In genomic region chr7:73811760-73812168, GRCh38 we compare ENCODE assay signal across 8 cellular contexts. TPM values are rescaled to one million over a fixed set of nuclear protein-coding genes. Genes with fewer than 3 reads are reported as not detected.
DNase-seq lines count a peak whose midpoint lies in the region; ATAC-seq and TF ChIP-seq lines count a peak whose summit lies in the region.

No MANE protein-coding gene starts in this region.

- CTCF ChIA-PET in activated CD8-positive, alpha-beta memory T cell treated with anti-CD3 and anti-CD28 coated beads, Interleukin-2, amount 10 ng/mL, durations not matched to agents 7 days and 5 days (lab: Charles Lee) = interaction anchor here (0.9 to 2.6 kb wide), 5 partner anchors 15 to 114 kb away, joined by 3 to 21 read pairs (median 4); no protein-coding TSS in a partner anchor

- no peaks in the 10 kb centered on the region for H3K4me1 ChIP-seq in tibial artery

- H3K4me3 Mint-ChIP-seq in activated CD8-positive, alpha-beta memory T cell treated with anti-CD3 and anti-CD28 coated beads, Interleukin-2, amount 10 ng/mL, durations not matched to agents 7 days and 5 days = no peak overlapping the region
- H3K4me3 Mint-ChIP-seq in nephron = no peak overlapping the region

- H3K9me3 ChIP-seq in tibial artery = no peaks in the 10 kb centered on the region

- no peaks in the 10 kb centered on the region for H3K36me3 Mint-ChIP-seq in activated CD8-positive, alpha-beta memory T cell treated with anti-CD3 and anti-CD28 coated beads, Interleukin-2, amount 10 ng/mL, durations not matched to agents 7 days and 5 days
- H3K36me3 Mint-ChIP-seq in nephron (ENCODE audit: low read depth) = no peaks in the 10 kb centered on the region

- DNase-seq in AML-193 (lab: John Stamatoyannopoulos, UW) = peak; percentile 2 to 5
- DNase-seq in H7 = peak; percentile 90
- peak; percentile 72 for DNase-seq in NCI-H774 (lab: John Stamatoyannopoulos, UW)
- peak; percentile 62 for DNase-seq in activated CD8-positive, alpha-beta memory T cell treated with anti-CD3 and anti-CD28 coated beads, Interleukin-2, amount 10 ng/mL, durations not matched to agents 7 days and 5 days
- peak; percentile 65 to 79 for DNase-seq in erythroblast (lab: John Stamatoyannopoulos, UW)
- peak; percentile 73 to 76 for DNase-seq in tibial artery

- H3K27me3 ChIP-seq in H7 (ENCODE audit: control insufficient read depth, insufficient read depth, low read length) (no peaks in the 10 kb centered on the region), tibial artery (peaks cover 0 to 16% of the 10 kb centered on the region in 2 donors)

- H3K27ac Mint-ChIP-seq in activated CD8-positive, alpha-beta memory T cell treated with anti-CD3 and anti-CD28 coated beads, Interleukin-2, amount 10 ng/mL, durations not matched to agents 7 days and 5 days = no peak overlapping the region
- no peak overlapping the region for H3K27ac Mint-ChIP-seq in nephron

- no peak for TF ChIP-seq POLR2A in erythroblast (IDR thresholded peaks at IDR 0.05; ENCODE audit: low read length)

- H3K36me3 ChIP-seq in H7 (replicated peaks; ENCODE audit: control insufficient read depth, insufficient read depth, low read length) (no peaks in the 10 kb centered on the region), tibial artery (no peaks in the 10 kb centered on the region)

- peak; percentile 78 for ATAC-seq in activated CD8-positive, alpha-beta memory T cell treated with anti-CD3 and anti-CD28 coated beads, Interleukin-2, amount 10 ng/mL, durations not matched to agents 7 days and 5 days
- ATAC-seq in GM21447 (IDR thresholded peaks at IDR 0.05; ENCODE audit: unreplicated experiment) = no peak

- H3K4me1 Mint-ChIP-seq in activated CD8-positive, alpha-beta memory T cell treated with anti-CD3 and anti-CD28 coated beads, Interleukin-2, amount 10 ng/mL, durations not matched to agents 7 days and 5 days = no peaks in the 10 kb centered on the region
- no peaks in the 10 kb centered on the region for H3K4me1 Mint-ChIP-seq in nephron

- no peak overlapping the region for H3K27ac ChIP-seq in tibial artery

- H3K4me3 ChIP-seq in H7 (ENCODE audit: insufficient read depth, low read depth, low read length) (no peak overlapping the region), tibial artery (no peak overlapping the region)

- peaks cover 2% of the 10 kb centered on the region for H3K9me3 Mint-ChIP-seq in activated CD8-positive, alpha-beta memory T cell treated with anti-CD3 and anti-CD28 coated beads, Interleukin-2, amount 10 ng/mL, durations not matched to agents 7 days and 5 days (ENCODE audit: low read depth)
- H3K9me3 Mint-ChIP-seq in nephron = peaks cover 4% of the 10 kb centered on the region

- peak; percentile 24 to 53 (median 32) for TF ChIP-seq CTCF in nephron (IDR thresholded peaks at IDR 0.05; ENCODE audit: unreplicated experiment in 3 of 3)
- TF ChIP-seq CTCF in tibial artery (IDR thresholded peaks at IDR 0.05) = peak; percentile 80 to 85

- H3K27me3 Mint-ChIP-seq in activated CD8-positive, alpha-beta memory T cell treated with anti-CD3 and anti-CD28 coated beads, Interleukin-2, amount 10 ng/mL, durations not matched to agents 7 days and 5 days = peaks cover 3% of the 10 kb centered on the region
- H3K27me3 Mint-ChIP-seq in nephron (ENCODE audit: low read depth) = peaks cover 15% of the 10 kb centered on the region

- intact Hi-C loops in tibial artery (cut with DNase I; ENCODE audit: low total_unique reads) = loop anchor here (1.0 kb wide), 1 partner anchor 44 kb away; no protein-coding TSS in a partner anchor

RNA-seq across cellular contexts. Expression of gene CLDN4, which starts 19.0 kb away (rescaled TPM):
- 2.0 and 2.1 TPM in 2 replicates for total RNA-seq in H7 (2014; rRNA removed; shearing (Covaris generic))
- under 1 TPM; 0.09 to 0.12 TPM for total RNA-seq in activated CD8-positive, alpha-beta memory T cell treated with anti-CD3 and anti-CD28 coated beads, Interleukin-2, amount 10 ng/mL, durations not matched to agents 7 days and 5 days

RNA-seq across cellular contexts. Expression of gene METTL27, which starts 30.6 kb away (rescaled TPM):
- total RNA-seq in H7 (2014; rRNA removed; shearing (Covaris generic)) = 1.9 and 7.4 TPM in 2 replicates
- total RNA-seq in activated CD8-positive, alpha-beta memory T cell treated with anti-CD3 and anti-CD28 coated beads, Interleukin-2, amount 10 ng/mL, durations not matched to agents 7 days and 5 days = under 1 TPM in 1 of 2 experiments, not detected in 1; 0.55 TPM

RNA-seq across cellular contexts. Expression of gene CLDN3, which starts 41.7 kb away (rescaled TPM):
- total RNA-seq in H7 (2014; rRNA removed; shearing (Covaris generic)) = 3.3 and 5.9 TPM in 2 replicates
- not detected for total RNA-seq in activated CD8-positive, alpha-beta memory T cell treated with anti-CD3 and anti-CD28 coated beads, Interleukin-2, amount 10 ng/mL, durations not matched to agents 7 days and 5 days

RNA-seq across cellular contexts. Expression of gene TMEM270, which starts 49.2 kb away (rescaled TPM):
- not detected in 2 replicates for total RNA-seq in H7 (2014; rRNA removed; shearing (Covaris generic))
- not detected for total RNA-seq in activated CD8-positive, alpha-beta memory T cell treated with anti-CD3 and anti-CD28 coated beads, Interleukin-2, amount 10 ng/mL, durations not matched to agents 7 days and 5 days

Comparison
In these comparisons a context has a peak if more than half of its experiments do, and no peak if none do; other contexts are left out.
1. DNase-seq: peak in every context shown above with its lines; median percentile 90 in H7; 74 in tibial artery; 72 in NCI-H774; 72 in erythroblast; 62 in activated CD8-positive, alpha-beta memory T cell treated with anti-CD3 and anti-CD28 coated beads, Interleukin-2, amount 10 ng/mL, durations not matched to agents 7 days and 5 days; 4 in AML-193.